In genomic region chr20:63735859-63736718, GRCh38 we compare ENCODE assay signal across 8 cellular contexts. TPM values are rescaled to one million over a fixed set of nuclear protein-coding genes. Genes with fewer than 3 reads are reported as not detected.
DNase-seq lines count a peak whose midpoint lies in the region; ATAC-seq and TF ChIP-seq lines count a peak whose summit lies in the region.

Gene LIME1 (plus strand): TSS chr20:63736664. CDS start chr20:63737550, 886 bp downstream.

- no peaks in the 10 kb centered on the region for H3K4me1 Mint-ChIP-seq in mesothelial cell of epicardium

- H3K27me3 ChIP-seq in DND-41 (ENCODE audit: insufficient read depth, low read length, poor library complexity), result no peaks in the 10 kb centered on the region
- no peaks in the 10 kb centered on the region for H3K27me3 ChIP-seq in PC-3 (ENCODE audit: low read length)
- no peaks in the 10 kb centered on the region for H3K27me3 ChIP-seq in upper lobe of left lung

- no peak within 1 kb of the TSS for H3K4me3 ChIP-seq in DND-41 (ENCODE audit: low read depth in 1 of 2, low read length in 2 of 2)
- no peak within 1 kb of the TSS for H3K4me3 ChIP-seq in PC-3 (ENCODE audit: low read length)
- H3K4me3 ChIP-seq in upper lobe of left lung, result peak within 1 kb of the TSS in 3 of 4 donors; percentile 36 to 70 (median 59)

- 78 to 85% methylated on average over 6 to 31 of the region's 31 CpGs for WGBS in upper lobe of left lung, 2 donors

- H3K36me3 Mint-ChIP-seq in mesothelial cell of epicardium, result peaks cover 14% of the 10 kb centered on the region

- H3K4me1 ChIP-seq in DND-41 (ENCODE audit: insufficient read depth, low read length) (peaks cover 19% of the 10 kb centered on the region), PC-3 (ENCODE audit: insufficient read depth, low read length) (peaks cover 3% of the 10 kb centered on the region), upper lobe of left lung (peaks cover 29 to 47% (median 31%) of the 10 kb centered on the region in 4 donors)

- no peak for TF ChIP-seq CTCF in DND-41 (IDR thresholded peaks at IDR 0.05; ENCODE audit: borderline replicate concordance, extremely low read depth, low read length, poor library complexity, severe bottlenecking)
- no peak for TF ChIP-seq CTCF in PC-3 (conservative IDR thresholded peaks at IDR 0.05; ENCODE audit: low read depth, low read length)
- TF ChIP-seq CTCF in mesothelial cell of epicardium (IDR thresholded peaks at IDR 0.05; ENCODE audit: unreplicated experiment), result no peak
- TF ChIP-seq CTCF in upper lobe of left lung (IDR thresholded peaks at IDR 0.05), result no peak

- intact Hi-C loops in PC-3 (cut with micrococcal nuclease), result no loop called here

- H3K27me3 Mint-ChIP-seq in mesothelial cell of epicardium (ENCODE audit: low read depth), result peaks cover 7% of the 10 kb centered on the region

- peaks cover 34% of the 10 kb centered on the region for H3K79me2 ChIP-seq in DND-41 (ENCODE audit: insufficient read depth, low read length)
- peaks cover 7% of the 10 kb centered on the region for H3K79me2 ChIP-seq in PC-3 (ENCODE audit: low read length)

- no peaks in the 10 kb centered on the region for H3K9me3 Mint-ChIP-seq in mesothelial cell of epicardium

- H3K27ac ChIP-seq in DND-41 (ENCODE audit: low read length) (no peak within 1 kb of the TSS), PC-3 (ENCODE audit: low read length) (no peak within 1 kb of the TSS), upper lobe of left lung (peak within 1 kb of the TSS; percentile 18 to 87 (median 64))

- CTCF ChIA-PET in PC-3 (lab: Charles Lee), result interaction anchor here (0.7 kb wide), 1 partner anchor 30 kb away, joined by 3 read pairs; no protein-coding TSS in a partner anchor

- peaks cover 59% of the 10 kb centered on the region for H4K20me1 ChIP-seq in DND-41 (ENCODE audit: insufficient read depth, low read length)
- H4K20me1 ChIP-seq in PC-3 (ENCODE audit: low read length), result no peaks in the 10 kb centered on the region

- no peak within 1 kb of the TSS for H3K27ac Mint-ChIP-seq in mesothelial cell of epicardium

- H3K4me2 ChIP-seq in DND-41 (ENCODE audit: insufficient read depth, low read length) (no peak within 1 kb of the TSS), PC-3 (ENCODE audit: low read length) (no peak within 1 kb of the TSS)

- peak; percentile 76 for DNase-seq in DND-41
- DNase-seq in PC-3, result no peak
- DNase-seq in activated gamma-delta T cell treated with anti-CD3 and anti-CD28 coated beads, Interleukin-2, amount 50 U/mL, for 16 hours (ENCODE audit: low read depth), result peak; percentile 60
- no peak for DNase-seq in mesothelial cell of epicardium (ENCODE audit: low spot score in 2 of 2, unreplicated experiment in 2 of 2)
- DNase-seq in upper lobe of left lung, result peak in 1 of 2 donors; percentile 84
- no peak for DNase-seq in hippocampal formation (lab: John Stamatoyannopoulos, UW)
- no peak for DNase-seq in NCI-H446 (lab: John Stamatoyannopoulos, UW)

- peaks cover 78% of the 10 kb centered on the region for H3K36me3 ChIP-seq in DND-41 (ENCODE audit: insufficient read depth, low read length)
- H3K36me3 ChIP-seq in PC-3 (ENCODE audit: low read depth, low read length), result no peaks in the 10 kb centered on the region; the same call in 1 of the 2 replicates
- H3K36me3 ChIP-seq in upper lobe of left lung, result peaks cover 0 to 34% (median 32%) of the 10 kb centered on the region in 4 donors

- no peak for TF ChIP-seq POLR2A in upper lobe of left lung (IDR thresholded peaks at IDR 0.05)

- ATAC-seq in DND-41 (ENCODE audit: insufficient read depth, low read depth) (peak; percentile 55), PC-3 (no peak), upper lobe of left lung (ENCODE audit: low FRiP score in 2 of 2) (no peak), HG03108 (IDR thresholded peaks at IDR 0.05; ENCODE audit: unreplicated experiment) (no peak)

- H3K9me3 ChIP-seq in DND-41 (ENCODE audit: insufficient read depth, low read length, severe bottlenecking) (no peaks in the 10 kb centered on the region), PC-3 (ENCODE audit: low read length) (no peaks in the 10 kb centered on the region), upper lobe of left lung (no peaks in the 10 kb centered on the region)

- no peak within 1 kb of the TSS for H3K4me3 Mint-ChIP-seq in mesothelial cell of epicardium

- no peaks in the 10 kb centered on the region for H3K9me2 ChIP-seq in PC-3 (replicated peaks; ENCODE audit: low read length)

- POLR2A ChIA-PET in PC-3 (lab: Charles Lee; ENCODE audit: unreplicated experiment), result interaction anchor here (0.6 kb wide), 1 partner anchor 28 kb away, joined by 5 read pairs; the partner anchor contains the start of genes ARFRP1 and ZGPAT

- BruUV-seq in PC-3 (replicated peaks; lab: Mats Ljungman, UMichigan), result no TSS peak

- no peak within 1 kb of the TSS for H2AFZ ChIP-seq in DND-41 (ENCODE audit: low read depth, low read length)
- H2AFZ ChIP-seq in PC-3 (ENCODE audit: low read length), result no peak within 1 kb of the TSS

- no peaks in the 10 kb centered on the region for H3F3A ChIP-seq in PC-3 (ENCODE audit: low read length, unreplicated experiment)

- no peak for TF ChIP-seq EP300 in upper lobe of left lung (IDR thresholded peaks at IDR 0.05)

- no peak within 1 kb of the TSS for H3K9ac ChIP-seq in DND-41 (ENCODE audit: low read depth, low read length)
- no peak within 1 kb of the TSS for H3K9ac ChIP-seq in PC-3 (ENCODE audit: low read length)

RNA-seq across cellular contexts. Expression of gene LIME1, which starts in this region (rescaled TPM):
- total RNA-seq in PC-3 (2014; rRNA removed) (17.3 and 18.6 TPM in 2 replicates), mesothelial cell of epicardium (13.8 to 18.4 TPM (median 16.5 TPM) in 3 replicates), upper lobe of left lung (10 to 100 TPM; 12.4 to 51.3 (median 15.3) TPM)

Comparison
In these comparisons a context has a peak if more than half of its experiments do, and no peak if none do; other contexts are left out.
1. DNase-seq: peak in DND-41 (single experiment) and activated gamma-delta T cell treated with anti-CD3 and anti-CD28 coated beads, Interleukin-2, amount 50 U/mL, for 16 hours (single experiment); none in PC-3 (single experiment), mesothelial cell of epicardium (0 of 2), hippocampal formation (0 of 2) and NCI-H446 (0 of 2).
2. H3K27ac ChIP-seq: peak in upper lobe of left lung (4 of 4); none in DND-41 (single experiment) and PC-3 (single experiment).
3. H3K4me3 ChIP-seq: peak in upper lobe of left lung (3 of 4); none in DND-41 (0 of 2) and PC-3 (single experiment).